ENCODE assay signal across 18 cellular contexts in genomic region chr9:71955300-71955915, GRCh38. TPM values are rescaled to one million over a fixed set of nuclear protein-coding genes. Genes with fewer than 3 reads are reported as not detected.
DNase-seq lines count a peak whose midpoint lies in the region; ATAC-seq lines count a peak whose summit lies in the region.
"Had no signal": no experiment of that assay in that cellular context is flagged by ENCODE, and none has a peak within 500 bp of the region (broad histone marks: within the 10 kb centered on the region; RNA-seq: fewer than 3 reads in every experiment).

No MANE protein-coding gene starts in this region.

- H3K9me2 ChIP-seq in Karpas-422 (replicated peaks; ENCODE audit: insufficient read depth, low read length), result no peaks in the 10 kb centered on the region
- H3K9me2 ChIP-seq: SK-N-SH had no signal

- no peaks in the 10 kb centered on the region for H3K27me3 Mint-ChIP-seq in stimulated activated memory B cell treated with anti-CD40 and anti-IgM and Interleukin-4, amounts not matched to agents 10 μg/mL and 1 μg/mL and 100 μg/mL, for 72 hours

- H2AFZ ChIP-seq in Karpas-422 (ENCODE audit: low read length), result no peak overlapping the region

- ATAC-seq in GM18909 (IDR thresholded peaks at IDR 0.05; ENCODE audit: poor library complexity, unreplicated experiment), result peak; percentile 81
- ATAC-seq in GM21529 (IDR thresholded peaks at IDR 0.05; ENCODE audit: unreplicated experiment), result peak; percentile 79
- ATAC-seq in HG03442 (IDR thresholded peaks at IDR 0.05; ENCODE audit: unreplicated experiment), result peak; percentile 61
- ATAC-seq in stimulated activated memory B cell treated with anti-CD40 and anti-IgM and Interleukin-4, amounts not matched to agents 10 μg/mL and 1 μg/mL and 100 μg/mL, for 72 hours, result peak; percentile 53
- ATAC-seq in HG02970 (IDR thresholded peaks at IDR 0.05; ENCODE audit: low FRiP score, unreplicated experiment), result no peak
- ATAC-seq: body of pancreas, lower lobe of right lung had no signal

- no peak overlapping the region for H3K4me3 Mint-ChIP-seq in stimulated activated memory B cell treated with anti-CD40 and anti-IgM and Interleukin-4, amounts not matched to agents 10 μg/mL and 1 μg/mL and 100 μg/mL, for 72 hours
- H3K4me3 Mint-ChIP-seq: nephron had no signal

- no peaks in the 10 kb centered on the region for H3K27me3 ChIP-seq in Karpas-422 (ENCODE audit: low read length)
- H3K27me3 ChIP-seq: BLaER1 treated with 17β-estradiol and CSF1 and Interleukin-3, amounts not matched to agents 10 nM and 100 nM; body of pancreas; dorsolateral prefrontal cortex; right atrium auricular region; uterus had no signal

- DNase-seq in NCI-H2171 (lab: John Stamatoyannopoulos, UW) (no peak), Karpas-422 (no peak)
- DNase-seq: body of pancreas; DMS79; dorsolateral prefrontal cortex; lower lobe of right lung; NCI-H1092 treated with DMSO at 0.1 percent for 48 hours; SK-N-SH; stimulated activated CD4-positive, alpha-beta T cell treated with anti-CD3 and anti-CD28 coated beads, Interleukin-2, amount 100 ng/mL, for 48 hours; uterus had no signal

- no peak overlapping the region for H3K9ac ChIP-seq in Karpas-422 (ENCODE audit: low read length)
- H3K9ac ChIP-seq: BLaER1 treated with 17β-estradiol and CSF1 and Interleukin-3, amounts not matched to agents 10 nM and 100 nM; SK-N-SH had no signal

- no peak overlapping the region for H3K4me3 ChIP-seq in Karpas-422 (ENCODE audit: low read length)
- H3K4me3 ChIP-seq: BLaER1 treated with 17β-estradiol and CSF1 and Interleukin-3, amounts not matched to agents 10 nM and 100 nM; body of pancreas; dorsolateral prefrontal cortex; lower lobe of right lung; right atrium auricular region; uterus had no signal

- H3K4me1 ChIP-seq in Karpas-422 (ENCODE audit: low read length), result no peaks in the 10 kb centered on the region
- H3K4me1 ChIP-seq: body of pancreas, lower lobe of right lung, uterus had no signal

- H3K9me3 Mint-ChIP-seq in stimulated activated memory B cell treated with anti-CD40 and anti-IgM and Interleukin-4, amounts not matched to agents 10 μg/mL and 1 μg/mL and 100 μg/mL, for 72 hours, result no peaks in the 10 kb centered on the region
- H3K9me3 Mint-ChIP-seq: nephron had no signal

- H4K20me1 ChIP-seq in Karpas-422 (ENCODE audit: insufficient read depth, low read depth, low read length), result no peaks in the 10 kb centered on the region
- H4K20me1 ChIP-seq: BLaER1 treated with 17β-estradiol and CSF1 and Interleukin-3, amounts not matched to agents 10 nM and 100 nM had no signal

- H3K4me1 Mint-ChIP-seq in stimulated activated memory B cell treated with anti-CD40 and anti-IgM and Interleukin-4, amounts not matched to agents 10 μg/mL and 1 μg/mL and 100 μg/mL, for 72 hours, result no peaks in the 10 kb centered on the region
- H3K4me1 Mint-ChIP-seq: nephron had no signal

- no peak overlapping the region for H3K4me2 ChIP-seq in Karpas-422 (ENCODE audit: low read depth, low read length, poor library complexity, severe bottlenecking)
- H3K4me2 ChIP-seq: BLaER1 treated with 17β-estradiol and CSF1 and Interleukin-3, amounts not matched to agents 10 nM and 100 nM; SK-N-SH had no signal

- H3K79me2 ChIP-seq in Karpas-422 (ENCODE audit: low read length), result no peaks in the 10 kb centered on the region

- peaks cover 24% of the 10 kb centered on the region for H3K36me3 Mint-ChIP-seq in stimulated activated memory B cell treated with anti-CD40 and anti-IgM and Interleukin-4, amounts not matched to agents 10 μg/mL and 1 μg/mL and 100 μg/mL, for 72 hours

- no peaks in the 10 kb centered on the region for H3K9me3 ChIP-seq in Karpas-422 (ENCODE audit: low read length)
- H3K9me3 ChIP-seq: BLaER1 treated with 17β-estradiol and CSF1 and Interleukin-3, amounts not matched to agents 10 nM and 100 nM; body of pancreas; lower lobe of right lung; right atrium auricular region; SK-N-SH; uterus had no signal

- no peak overlapping the region for H3K27ac Mint-ChIP-seq in stimulated activated memory B cell treated with anti-CD40 and anti-IgM and Interleukin-4, amounts not matched to agents 10 μg/mL and 1 μg/mL and 100 μg/mL, for 72 hours
- H3K27ac Mint-ChIP-seq: nephron had no signal

- no peaks in the 10 kb centered on the region for H3K36me3 ChIP-seq in Karpas-422 (ENCODE audit: insufficient read depth, low read length)
- H3K36me3 ChIP-seq: uterus had no signal

- H3K27ac ChIP-seq in Karpas-422 (ENCODE audit: low read length), result no peak overlapping the region
- H3K27ac ChIP-seq: BLaER1 treated with 17β-estradiol and CSF1 and Interleukin-3, amounts not matched to agents 10 nM and 100 nM; body of pancreas; dorsolateral prefrontal cortex; lower lobe of right lung; right atrium auricular region; uterus had no signal

RNA-seq across cellular contexts. Expression of gene C9orf85, which starts 44.0 kb away (rescaled TPM):
- total RNA-seq in Karpas-422 (2014; rRNA removed; shearing (Covaris generic); ENCODE audit: low replicate concordance), result 6.0 and 9.2 TPM in 2 replicates

RNA-seq across cellular contexts. Expression of gene ABHD17B, which starts 44.4 kb away (rescaled TPM):
- 3.9 and 12.9 TPM in 2 replicates for total RNA-seq in Karpas-422 (2014; rRNA removed; shearing (Covaris generic); ENCODE audit: low replicate concordance)
